ENCODE assay signal across 13 cellular contexts in the genomic region with DNA sequence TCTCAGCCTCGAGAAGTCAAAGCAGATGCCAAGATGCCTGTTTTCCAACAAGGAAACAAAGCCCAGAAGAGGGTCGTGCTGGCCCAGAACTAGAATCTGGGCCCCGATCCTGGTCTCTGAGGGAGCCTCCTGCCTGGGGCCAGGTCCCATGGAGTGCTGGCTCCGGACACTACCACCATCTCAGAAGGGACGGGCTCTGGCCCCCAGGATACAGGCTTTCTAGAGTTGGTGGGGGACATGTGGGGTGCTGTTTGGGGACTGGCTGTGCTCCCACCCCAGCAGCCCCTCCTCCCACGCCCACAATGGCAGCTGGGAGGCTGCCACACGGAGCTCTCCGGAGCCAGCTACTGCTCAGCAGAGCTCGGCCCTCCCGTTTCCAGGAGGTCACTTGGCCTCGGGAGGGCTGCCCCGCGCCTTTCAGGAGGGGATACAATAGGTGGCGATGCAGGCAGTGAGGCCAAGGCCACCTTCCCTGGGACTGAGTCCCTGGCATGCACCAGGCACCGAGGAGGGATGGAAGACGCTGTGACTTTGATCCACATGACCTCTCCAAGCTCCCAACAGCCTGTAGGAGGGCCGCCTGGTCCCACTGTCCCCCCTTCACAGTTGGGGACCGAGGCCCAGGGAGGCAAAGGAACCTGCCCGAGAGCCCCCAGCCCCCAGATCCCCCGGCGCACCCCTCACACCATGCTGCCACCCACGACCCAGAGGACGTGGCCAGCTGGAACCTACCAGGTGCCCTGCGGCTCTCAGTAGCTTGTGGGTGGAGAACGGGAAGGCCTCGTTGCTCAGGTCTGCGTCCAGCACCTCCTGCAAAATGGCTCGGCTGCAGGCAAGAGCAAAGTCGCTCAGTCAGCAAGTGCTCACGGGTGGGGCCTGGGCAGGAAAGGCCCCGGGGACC. TPM values are rescaled to one million over a fixed set of nuclear protein-coding genes. Genes with fewer than 3 reads are reported as not detected.
DNase-seq lines count a peak whose midpoint lies in the region; ATAC-seq and TF ChIP-seq lines count a peak whose summit lies in the region.
"Had no signal": no experiment of that assay in that cellular context is flagged by ENCODE, and none has a peak within 500 bp of the region (broad histone marks: within the 10 kb centered on the region; RNA-seq: fewer than 3 reads in every experiment).

No MANE protein-coding gene starts in this region.

- no peaks in the 10 kb centered on the region for H3K27me3 Mint-ChIP-seq in activated naive CD4-positive, alpha-beta T cell treated with anti-CD3 and anti-CD28 coated beads, Interleukin-2, amount 10 ng/mL, durations not matched to agents 7 days and 5 days

- 76 to 79% methylated on average over 31 of the region's 31 CpGs for WGBS in esophagus, 2 donors
- WGBS in urinary bladder, result 79% methylated on average over 31 of the region's 31 CpGs

- no peaks in the 10 kb centered on the region for H3K27me3 ChIP-seq in esophagus (ENCODE audit: control insufficient read depth in 1 of 2, insufficient read depth in 2 of 2, low read length in 2 of 2)

- intact Hi-C loops in mucosa of descending colon (cut with DNase I, micrococcal nuclease), result no loop called here

- peak overlapping the region; percentile 99 for H3K27ac Mint-ChIP-seq in activated naive CD4-positive, alpha-beta T cell treated with anti-CD3 and anti-CD28 coated beads, Interleukin-2, amount 10 ng/mL, durations not matched to agents 7 days and 5 days
- H3K27ac Mint-ChIP-seq: activated B cell treated with CpG ODN at 0.5 μM for 24 hours, naive B cell had no signal

- no peak for DNase-seq in activated naive CD4-positive, alpha-beta T cell treated with anti-CD3 and anti-CD28 coated beads, Interleukin-2, amount 10 ng/mL, durations not matched to agents 7 days and 5 days
- no peak for DNase-seq in activated naive CD4-positive, alpha-beta T cell (lab: John Stamatoyannopoulos, UW)
- DNase-seq in mucosa of descending colon (peak in 2 of 3 donors; percentile 20 to 41), NCI-H1048 (lab: John Stamatoyannopoulos, UW) (no peak), islet precursor cell (no peak)
- DNase-seq in stimulated activated CD4-positive, alpha-beta T cell treated with anti-CD3 and anti-CD28 coated beads, Interleukin-12 subunit alpha, Interleukin-12 subunit beta, amount 100 ng/mL, for 4 hours, result no peak
- DNase-seq: activated B cell treated with CpG ODN at 0.5 μM for 24 hours, EL, naive B cell, NCI-H510A, SIG-M5 had no signal

- H3K9me3 ChIP-seq in esophagus (ENCODE audit: control insufficient read depth in 2 of 2, insufficient read depth in 1 of 2, low read depth in 1 of 2, low read length in 1 of 2) (peaks cover 0 to 2% of the 10 kb centered on the region in 2 donors), mucosa of descending colon (no peaks in the 10 kb centered on the region)

- CTCF ChIA-PET in activated naive CD4-positive, alpha-beta T cell treated with anti-CD3 and anti-CD28 coated beads, Interleukin-2, amount 10 ng/mL, durations not matched to agents 7 days and 5 days (lab: Charles Lee), result interaction anchor here (1.0 to 1.6 kb wide), 4 partner anchors 9 to 96 kb away, joined by 3 to 4 read pairs (median 4); no protein-coding TSS in a partner anchor

- no peaks in the 10 kb centered on the region for H3K36me3 ChIP-seq in esophagus (ENCODE audit: control insufficient read depth in 2 of 2, insufficient read depth in 2 of 2, low read length in 1 of 2)
- no peaks in the 10 kb centered on the region for H3K36me3 ChIP-seq in mucosa of descending colon (ENCODE audit: low read depth)
- no peaks in the 10 kb centered on the region for H3K36me3 ChIP-seq in urinary bladder (ENCODE audit: insufficient read depth)

- ATAC-seq in mucosa of descending colon, result no peak

- H3K4me1 ChIP-seq in esophagus (ENCODE audit: control insufficient read depth in 2 of 2, insufficient read depth in 2 of 2, low read length in 1 of 2), result peaks cover 3 to 7% of the 10 kb centered on the region in 2 donors
- peaks cover 1% of the 10 kb centered on the region for H3K4me1 ChIP-seq in mucosa of descending colon (ENCODE audit: low read depth)
- H3K4me1 ChIP-seq in urinary bladder (ENCODE audit: insufficient read depth), result no peaks in the 10 kb centered on the region

- H3K4me3 ChIP-seq in esophagus (ENCODE audit: low read depth in 1 of 2, low read length in 2 of 2), result no peak overlapping the region
- no peak overlapping the region for H3K4me3 ChIP-seq in mucosa of descending colon
- no peak overlapping the region for H3K4me3 ChIP-seq in urinary bladder (ENCODE audit: low read depth, low read length)

- no peak for TF ChIP-seq CTCF in mucosa of descending colon (IDR thresholded peaks at IDR 0.05)

- peak overlapping the region; percentile 70 for H3K4me3 Mint-ChIP-seq in activated naive CD4-positive, alpha-beta T cell treated with anti-CD3 and anti-CD28 coated beads, Interleukin-2, amount 10 ng/mL, durations not matched to agents 7 days and 5 days
- H3K4me3 Mint-ChIP-seq: activated B cell treated with CpG ODN at 0.5 μM for 24 hours had no signal

- H3K9me3 Mint-ChIP-seq in activated naive CD4-positive, alpha-beta T cell treated with anti-CD3 and anti-CD28 coated beads, Interleukin-2, amount 10 ng/mL, durations not matched to agents 7 days and 5 days, result no peaks in the 10 kb centered on the region
- H3K9me3 Mint-ChIP-seq: activated B cell treated with CpG ODN at 0.5 μM for 24 hours, naive B cell had no signal

- peak overlapping the region; percentile 6 to 71 for H3K27ac ChIP-seq in esophagus (ENCODE audit: low read depth in 2 of 2, low read length in 1 of 2)
- peak overlapping the region; percentile 12 for H3K27ac ChIP-seq in urinary bladder (ENCODE audit: low read depth)

- no peaks in the 10 kb centered on the region for H3K36me3 Mint-ChIP-seq in activated naive CD4-positive, alpha-beta T cell treated with anti-CD3 and anti-CD28 coated beads, Interleukin-2, amount 10 ng/mL, durations not matched to agents 7 days and 5 days
- H3K36me3 Mint-ChIP-seq: naive B cell had no signal

- H3K4me1 Mint-ChIP-seq in activated naive CD4-positive, alpha-beta T cell treated with anti-CD3 and anti-CD28 coated beads, Interleukin-2, amount 10 ng/mL, durations not matched to agents 7 days and 5 days, result peaks cover 37% of the 10 kb centered on the region

RNA-seq across cellular contexts. Expression of a gene that starts 48.5 kb away (rescaled TPM):
- polyA plus RNA-seq in esophagus (under 1 TPM in 1 of 2 donors, not detected in 1; 0.01 TPM), urinary bladder (0.98 TPM)
- total RNA-seq in mucosa of descending colon (not detected), urinary bladder (0.79 TPM)
- total RNA-seq: activated B cell treated with CpG ODN at 0.5 μM for 24 hours had no signal

RNA-seq across cellular contexts. Expression of a gene that starts 53.4 kb away (rescaled TPM):
- polyA plus RNA-seq in esophagus (under 1 TPM; 0.20 TPM), urinary bladder (1.5 TPM)
- total RNA-seq in mucosa of descending colon (1 to 10 TPM in 1 of 3 donors, under 1 TPM in 2; 0.23 to 2.1 (median 0.46) TPM), urinary bladder (4.9 TPM)
- total RNA-seq: activated B cell treated with CpG ODN at 0.5 μM for 24 hours had no signal

Comparison
In these comparisons a context has a peak if more than half of its experiments do, and no peak if none do; other contexts are left out.
1. DNase-seq: peak in mucosa of descending colon (2 of 3); none in activated naive CD4-positive, alpha-beta T cell treated with anti-CD3 and anti-CD28 coated beads, Interleukin-2, amount 10 ng/mL, durations not matched to agents 7 days and 5 days (single experiment), activated naive CD4-positive, alpha-beta T cell (0 of 4), NCI-H1048 (single experiment), stimulated activated CD4-positive, alpha-beta T cell treated with anti-CD3 and anti-CD28 coated beads, Interleukin-12 subunit alpha, Interleukin-12 subunit beta, amount 100 ng/mL, for 4 hours (single experiment) and islet precursor cell (single experiment).